In the genomic region with DNA sequence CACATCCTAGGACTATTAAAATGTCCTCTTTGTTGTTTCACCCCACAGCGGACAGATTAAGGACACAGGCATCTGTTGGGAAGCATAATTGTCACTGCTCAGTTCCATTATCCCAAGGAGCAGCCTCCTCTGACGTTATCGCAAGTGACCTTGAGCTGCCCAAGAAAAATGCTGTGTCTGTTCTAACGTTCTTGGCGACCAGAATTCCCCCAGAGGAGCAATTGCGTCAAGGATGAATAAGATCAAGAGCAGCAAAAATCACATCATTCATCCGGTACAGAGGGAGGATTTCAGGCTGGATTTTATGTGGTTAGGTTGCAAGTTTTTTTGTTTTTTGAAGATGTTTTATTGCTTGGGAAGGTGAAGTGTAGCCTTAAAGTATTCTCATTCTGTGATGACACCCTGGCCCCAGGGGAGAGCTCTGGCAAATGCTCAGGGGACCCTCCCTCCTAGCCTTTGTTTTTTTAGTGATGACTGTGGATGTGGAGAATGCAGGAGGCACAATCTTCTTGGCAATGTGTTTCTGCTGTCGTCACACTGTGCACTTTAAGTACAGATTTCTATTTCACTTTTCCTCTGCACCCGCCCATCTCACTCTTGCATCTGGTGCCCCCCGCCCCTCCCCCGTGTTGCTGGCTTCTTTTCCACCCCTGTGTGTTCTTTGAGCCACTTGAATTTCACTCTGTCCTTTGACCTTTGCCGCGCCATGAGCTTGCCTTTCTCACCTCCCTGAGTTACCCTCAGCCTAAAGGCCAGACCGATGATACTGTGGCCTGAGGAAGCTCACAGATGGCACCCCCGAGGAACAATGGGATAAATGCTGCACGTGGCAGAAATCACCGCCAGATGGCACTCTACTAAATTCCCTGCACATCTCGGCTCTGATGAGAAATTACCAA, we compare ENCODE assay signal across 8 cellular contexts.
DNase-seq lines count a peak whose midpoint lies in the region; ATAC-seq, FAIRE-seq and TF ChIP-seq lines count a peak whose summit lies in the region.

No MANE protein-coding gene starts in this region.

- H3K9me2 ChIP-seq in SU-DHL-6 (replicated peaks; ENCODE audit: insufficient read depth, low read length), result no peaks in the 10 kb centered on the region

- H4K20me1 ChIP-seq in SU-DHL-6 (ENCODE audit: low read depth, low read length), result no peaks in the 10 kb centered on the region

- peak; percentile 71 for ATAC-seq in GM18502 (IDR thresholded peaks at IDR 0.05; ENCODE audit: poor library complexity, unreplicated experiment)
- ATAC-seq in heart left ventricle, result peak; percentile 28 to 63 (median 58)

- no peaks in the 10 kb centered on the region for H3K79me2 ChIP-seq in SU-DHL-6 (ENCODE audit: insufficient read depth, low read length)

- H3K27me3 ChIP-seq in SU-DHL-6 (ENCODE audit: low read length) (no peaks in the 10 kb centered on the region), heart left ventricle (no peaks in the 10 kb centered on the region)

- H3K9me3 ChIP-seq in SU-DHL-6 (ENCODE audit: insufficient read depth, low read length) (no peaks in the 10 kb centered on the region), heart left ventricle (no peaks in the 10 kb centered on the region)

- H3K27ac Mint-ChIP-seq in progenitor cell of endocrine pancreas, result peak overlapping the region; percentile 89

- no peaks in the 10 kb centered on the region for H3K36me3 Mint-ChIP-seq in progenitor cell of endocrine pancreas (ENCODE audit: insufficient read depth)

- peak; percentile 57 to 68 for DNase-seq in Kasumi-1 (lab: John Stamatoyannopoulos, UW)
- peak; percentile 30 for DNase-seq in activated naive CD8-positive, alpha-beta T cell treated with anti-CD3 and anti-CD28 coated beads, Interleukin-2, amount 50 U/mL, for 16 hours (ENCODE audit: low read depth, low spot score)
- peak; percentile 51 to 76 (median 66) for DNase-seq in heart left ventricle
- DNase-seq in progenitor cell of endocrine pancreas (ENCODE audit: low spot score, unreplicated experiment), result peak; percentile 40
- peak; percentile 80 for DNase-seq in urothelium cell line (ENCODE audit: low spot score)

- H3K36me3 ChIP-seq in SU-DHL-6 (ENCODE audit: low read length), result no peaks in the 10 kb centered on the region
- H3K36me3 ChIP-seq in heart left ventricle, result no peaks in the 10 kb centered on the region

- no peak overlapping the region for H3K4me3 Mint-ChIP-seq in progenitor cell of endocrine pancreas (ENCODE audit: low read depth)

- H3K9ac ChIP-seq in SU-DHL-6 (ENCODE audit: low read length), result no peak overlapping the region

- H3K27ac ChIP-seq in SU-DHL-6 (ENCODE audit: low read depth, low read length) (no peak overlapping the region), heart left ventricle (peak overlapping the region in 10 of 12 donors; percentile 20 to 72 (median 60))

- FAIRE-seq in A204.1 (lab: Jason Lieb, UNC) (peak; percentile 99), urothelium cell line (lab: Jason Lieb, UNC) (peak; percentile 17)

- no peak overlapping the region for H2AFZ ChIP-seq in SU-DHL-6 (ENCODE audit: low read depth, low read length, severe bottlenecking)

- H3K9me3 Mint-ChIP-seq in progenitor cell of endocrine pancreas (ENCODE audit: low read depth), result no peaks in the 10 kb centered on the region

- intact Hi-C loops in heart left ventricle (cut with DNase I), result loop anchor here (1.0 to 10.0 kb wide), 9 partner anchors 111 to 483 kb away; no protein-coding TSS in a partner anchor

- H3K4me1 ChIP-seq in heart left ventricle, result peaks cover 0 to 34% (median 4%) of the 10 kb centered on the region in 12 donors

- peaks cover 4% of the 10 kb centered on the region for H3K4me1 Mint-ChIP-seq in progenitor cell of endocrine pancreas (ENCODE audit: low read depth)

- H3K27me3 Mint-ChIP-seq in progenitor cell of endocrine pancreas, result peaks cover 28% of the 10 kb centered on the region

- TF ChIP-seq CTCF in SU-DHL-6 (IDR thresholded peaks at IDR 0.05; ENCODE audit: insufficient read depth, low read length, poor library complexity, severe bottlenecking), result peak; percentile 70
- peak; percentile 50 to 83 (median 74) for TF ChIP-seq CTCF in heart left ventricle (IDR thresholded peaks at IDR 0.05)
- peak; percentile 77 for TF ChIP-seq CTCF in progenitor cell of endocrine pancreas (IDR thresholded peaks at IDR 0.05; ENCODE audit: unreplicated experiment)

- no peaks in the 10 kb centered on the region for H3F3A ChIP-seq in SU-DHL-6 (ENCODE audit: insufficient read depth)

- no peak overlapping the region for H3K4me2 ChIP-seq in SU-DHL-6 (ENCODE audit: low read depth, low read length, poor library complexity, severe bottlenecking)

- TF ChIP-seq POLR2A in heart left ventricle (IDR thresholded peaks at IDR 0.05), result no peak

- H3K4me3 ChIP-seq in SU-DHL-6 (ENCODE audit: insufficient read depth, low read length, poor library complexity, severe bottlenecking), result no peak overlapping the region
- peak overlapping the region in 3 of 12 donors; percentile 6 to 28 (median 13) for H3K4me3 ChIP-seq in heart left ventricle

- 23 to 25% (median 24%) methylated on average over 18 of the region's 18 CpGs for WGBS in heart left ventricle, 4 donors

Comparison
In these comparisons a context has a peak if more than half of its experiments do, and no peak if none do; other contexts are left out.
1. DNase-seq: peak in every context shown above with its lines; median percentile 80 in urothelium cell line; 66 in heart left ventricle; 62 in Kasumi-1; 40 in progenitor cell of endocrine pancreas; 30 in activated naive CD8-positive, alpha-beta T cell treated with anti-CD3 and anti-CD28 coated beads, Interleukin-2, amount 50 U/mL, for 16 hours.